ENCODE assay signal across 27 cellular contexts in genomic region chr19:16952046-16952445, GRCh38.
"Had no signal": no experiment of that assay in that cellular context is flagged by ENCODE, and none has a peak within 500 bp of the region (broad histone marks: within the 10 kb centered on the region; RNA-seq: fewer than 3 reads in every experiment).

No MANE protein-coding gene starts in this region.

- DNase-seq: activated CD4-positive, alpha-beta memory T cell treated with anti-CD3 and anti-CD28 coated beads, Interleukin-2, amount 10 ng/mL, durations not matched to agents 7 days and 5 days; activated CD4-positive, alpha-beta T cell treated with anti-CD3 and anti-CD28 coated beads for 36 hours; activated CD4-positive, alpha-beta T cell treated with anti-CD3 and anti-CD28 coated beads, Interleukin-2, amount 10 ng/mL, durations not matched to agents 24 days and 14 days; activated CD4-positive, CD25-positive, alpha-beta regulatory T cell; activated CD4-positive, CD25-positive, alpha-beta regulatory T cell treated with anti-CD3 and anti-CD28 coated beads, Interleukin-2, amount 50 U/mL, for 72 hours; activated CD8-positive, alpha-beta memory T cell treated with anti-CD3 and anti-CD28 coated beads, Interleukin-2, amount 50 U/mL, for 48 hours; activated gamma-delta T cell; activated naive CD4-positive, alpha-beta T cell; activated naive CD4-positive, alpha-beta T cell treated with anti-CD3 and anti-CD28 coated beads, Interleukin-2, amount 10 ng/mL, durations not matched to agents 7 days and 5 days; activated naive CD8-positive, alpha-beta T cell treated with anti-CD3 and anti-CD28 coated beads, Interleukin-2, amount 10 ng/mL, durations not matched to agents 7 days and 5 days; activated T-cell treated with anti-CD3 and anti-CD28 coated beads for 4 hours; activated T-cell treated with anti-CD3 and anti-CD28 coated beads, Interleukin-2, amount 50 U/mL, for 24 hours; activated T-cell treated with anti-CD3 and anti-CD28 coated beads, Interleukin-2, amount 50 U/mL, for 72 hours; central memory CD4-positive, alpha-beta T cell; cerebellar nuclear complex; colonic mucosa; effector memory CD4-positive, alpha-beta T cell; endodermal cell; foreskin fibroblast; T-helper 2 cell had no signal

- H3K36me3 ChIP-seq: ascending aorta, breast epithelium, cardiac muscle cell, colonic mucosa had no signal

- H3K4me3 Mint-ChIP-seq: activated CD4-positive, alpha-beta memory T cell treated with anti-CD3 and anti-CD28 coated beads, Interleukin-2, amount 10 ng/mL, durations not matched to agents 7 days and 5 days; activated CD4-positive, alpha-beta T cell treated with anti-CD3 and anti-CD28 coated beads for 36 hours; activated CD4-positive, alpha-beta T cell treated with anti-CD3 and anti-CD28 coated beads, Interleukin-2, amount 10 ng/mL, durations not matched to agents 24 days and 14 days; activated naive CD4-positive, alpha-beta T cell treated with anti-CD3 and anti-CD28 coated beads, Interleukin-2, amount 10 ng/mL, durations not matched to agents 7 days and 5 days; activated naive CD8-positive, alpha-beta T cell treated with anti-CD3 and anti-CD28 coated beads, Interleukin-2, amount 10 ng/mL, durations not matched to agents 7 days and 5 days; activated T-cell treated with anti-CD3 and anti-CD28 coated beads, Interleukin-2, amount 50 U/mL, for 24 hours; activated T-cell treated with anti-CD3 and anti-CD28 coated beads, Interleukin-2, amount 50 U/mL, for 72 hours; brain; endodermal cell had no signal

- H3K9me3 ChIP-seq: ascending aorta, breast epithelium, colonic mucosa had no signal

- H3K9me3 Mint-ChIP-seq: endodermal cell had no signal

- H3K4me1 ChIP-seq: ascending aorta, breast epithelium, colonic mucosa had no signal

- H3K4me3 ChIP-seq: ascending aorta, breast epithelium, cardiac muscle cell, colonic mucosa, dorsolateral prefrontal cortex had no signal

- H3K27ac Mint-ChIP-seq: activated CD4-positive, alpha-beta memory T cell treated with anti-CD3 and anti-CD28 coated beads, Interleukin-2, amount 10 ng/mL, durations not matched to agents 7 days and 5 days; activated CD4-positive, alpha-beta T cell treated with anti-CD3 and anti-CD28 coated beads for 36 hours; activated CD4-positive, alpha-beta T cell treated with anti-CD3 and anti-CD28 coated beads, Interleukin-2, amount 10 ng/mL, durations not matched to agents 24 days and 14 days; activated naive CD4-positive, alpha-beta T cell treated with anti-CD3 and anti-CD28 coated beads, Interleukin-2, amount 10 ng/mL, durations not matched to agents 7 days and 5 days; activated naive CD4-positive, alpha-beta T cell treated with anti-CD3 and anti-CD28 coated beads, Interleukin-2, amount 50 U/mL, for 72 hours; activated naive CD8-positive, alpha-beta T cell treated with anti-CD3 and anti-CD28 coated beads, Interleukin-2, amount 10 ng/mL, durations not matched to agents 7 days and 5 days; activated T-cell treated with anti-CD3 and anti-CD28 coated beads, Interleukin-2, amount 50 U/mL, for 24 hours; activated T-cell treated with anti-CD3 and anti-CD28 coated beads, Interleukin-2, amount 50 U/mL, for 72 hours; endodermal cell had no signal

- H3K4me1 Mint-ChIP-seq: activated CD4-positive, alpha-beta memory T cell treated with anti-CD3 and anti-CD28 coated beads, Interleukin-2, amount 10 ng/mL, durations not matched to agents 7 days and 5 days; activated CD4-positive, alpha-beta T cell treated with anti-CD3 and anti-CD28 coated beads for 36 hours; activated CD4-positive, alpha-beta T cell treated with anti-CD3 and anti-CD28 coated beads, Interleukin-2, amount 10 ng/mL, durations not matched to agents 24 days and 14 days; activated naive CD4-positive, alpha-beta T cell treated with anti-CD3 and anti-CD28 coated beads, Interleukin-2, amount 10 ng/mL, durations not matched to agents 7 days and 5 days; activated naive CD8-positive, alpha-beta T cell treated with anti-CD3 and anti-CD28 coated beads, Interleukin-2, amount 10 ng/mL, durations not matched to agents 7 days and 5 days; endodermal cell had no signal

- H3K27me3 Mint-ChIP-seq: activated CD4-positive, alpha-beta memory T cell treated with anti-CD3 and anti-CD28 coated beads, Interleukin-2, amount 10 ng/mL, durations not matched to agents 7 days and 5 days; activated CD4-positive, alpha-beta T cell treated with anti-CD3 and anti-CD28 coated beads, Interleukin-2, amount 10 ng/mL, durations not matched to agents 24 days and 14 days; brain had no signal

- FAIRE-seq: frontal cortex had no signal

- H3K36me3 Mint-ChIP-seq: activated naive CD4-positive, alpha-beta T cell treated with anti-CD3 and anti-CD28 coated beads, Interleukin-2, amount 10 ng/mL, durations not matched to agents 7 days and 5 days; activated naive CD4-positive, alpha-beta T cell treated with anti-CD3 and anti-CD28 coated beads, Interleukin-2, amount 50 U/mL, for 72 hours; activated naive CD8-positive, alpha-beta T cell treated with anti-CD3 and anti-CD28 coated beads, Interleukin-2, amount 10 ng/mL, durations not matched to agents 7 days and 5 days had no signal

- H3K27ac ChIP-seq: ascending aorta, breast epithelium, cardiac muscle cell, colonic mucosa, dorsolateral prefrontal cortex had no signal
